ENCODE assay signal across 10 cellular contexts in genomic region chr3:109927161-109927560, GRCh38.
DNase-seq lines count a peak whose midpoint lies in the region; ATAC-seq, FAIRE-seq and TF ChIP-seq lines count a peak whose summit lies in the region.
"Had no signal": no experiment of that assay in that cellular context is flagged by ENCODE, and none has a peak within 500 bp of the region (broad histone marks: within the 10 kb centered on the region; RNA-seq: fewer than 3 reads in every experiment).

No MANE protein-coding gene starts in this region.

- H3K27ac ChIP-seq in HepG2 (ENCODE audit: extremely low read length, insufficient read depth, low read length), result no peak overlapping the region
- no peak overlapping the region for H3K27ac ChIP-seq in right lobe of liver
- peak overlapping the region; percentile 93 for H3K27ac ChIP-seq in PC-9
- H3K27ac ChIP-seq: ascending aorta had no signal

- ATAC-seq in HepG2, result no peak
- no peak for ATAC-seq in right lobe of liver
- ATAC-seq in GM18907 (IDR thresholded peaks at IDR 0.05; ENCODE audit: unreplicated experiment), result no peak
- no peak for ATAC-seq in GM21526 (IDR thresholded peaks at IDR 0.05; ENCODE audit: low FRiP score, unreplicated experiment)

- H3K79me2 ChIP-seq in HepG2 (ENCODE audit: insufficient read depth, low read length) (no peaks in the 10 kb centered on the region), PC-9 (ENCODE audit: low read depth) (no peaks in the 10 kb centered on the region)

- TF ChIP-seq CTCF in HepG2 (CRISPR knock-in tag; IDR thresholded peaks at IDR 0.05), result no peak
- no peak for TF ChIP-seq CTCF in right lobe of liver (IDR thresholded peaks at IDR 0.05)
- TF ChIP-seq CTCF in PC-9 (conservative IDR thresholded peaks at IDR 0.05), result no peak
- no peak for TF ChIP-seq CTCF in type B pancreatic cell (conservative IDR thresholded peaks at IDR 0.05)

- in situ Hi-C loops in HepG2 (cut with HindIII; ENCODE audit: extremely low pct_ligation_motif_present, low pct_unique_long_range_greater_than_20kb), result no loop called here

- no TSS peak for BruUV-seq in HepG2 (replicated peaks; lab: Mats Ljungman, UMichigan)
- no TSS peak for BruUV-seq in PC-9 (replicated peaks; lab: Mats Ljungman, UMichigan)

- no peaks in the 10 kb centered on the region for H3K27me3 Mint-ChIP-seq in type B pancreatic cell

- H3K9me3 Mint-ChIP-seq in type B pancreatic cell, result no peaks in the 10 kb centered on the region

- H3K36me3 Mint-ChIP-seq in type B pancreatic cell, result no peaks in the 10 kb centered on the region

- H3F3A ChIP-seq in PC-9 (ENCODE audit: insufficient read depth, low read depth), result peaks cover 9% of the 10 kb centered on the region

- TF ChIP-seq RAD21 in HepG2 (CRISPR knock-in tag; IDR thresholded peaks at IDR 0.05), result no peak

- no peak overlapping the region for H2AFZ ChIP-seq in HepG2 (ENCODE audit: low read length)
- H2AFZ ChIP-seq in PC-9, result peak overlapping the region; percentile 1; the same call in 1 of the 2 replicates

- intact Hi-C loops in HepG2 (cut with micrococcal nuclease; ENCODE audit: unreplicated experiment) (no loop called here), right lobe of liver (cut with DNase I) (no loop called here), PC-9 (cut with micrococcal nuclease; ENCODE audit: unreplicated experiment) (loop anchor here (5.0 to 10.0 kb wide), 4 partner anchors 120 to 1810 kb away; partner anchors contain the start of gene NECTIN3)

- H3K4me2 ChIP-seq in HepG2 (ENCODE audit: low read depth, low read length) (no peak overlapping the region), PC-9 (peak overlapping the region; percentile 30)

- no peak overlapping the region for H3K4me3 Mint-ChIP-seq in type B pancreatic cell

- no peaks in the 10 kb centered on the region for H3K9me2 ChIP-seq in PC-9 (ENCODE audit: insufficient read depth)

- H3K9me3 ChIP-seq in HepG2 (ENCODE audit: low read length) (no peaks in the 10 kb centered on the region), right lobe of liver (no peaks in the 10 kb centered on the region), PC-9 (ENCODE audit: insufficient read depth, low read depth) (peaks cover 24% of the 10 kb centered on the region)
- H3K9me3 ChIP-seq: ascending aorta had no signal

- TF ChIP-seq EP300 in HepG2 (IDR thresholded peaks at IDR 0.05; ENCODE audit: low read depth in 2 of 2, low read length in 2 of 2) (no peak), HepG2 (CRISPR knock-in tag; IDR thresholded peaks at IDR 0.05; ENCODE audit: borderline replicate concordance) (no peak)

- H3K4me1 ChIP-seq in HepG2 (ENCODE audit: insufficient read depth, low read length) (no peaks in the 10 kb centered on the region), right lobe of liver (no peaks in the 10 kb centered on the region), PC-9 (replicated peaks; ENCODE audit: insufficient read depth) (peaks cover 32% of the 10 kb centered on the region)
- H3K4me1 ChIP-seq: ascending aorta had no signal

- H3K4me1 Mint-ChIP-seq in type B pancreatic cell (ENCODE audit: unreplicated experiment), result peaks cover 13% of the 10 kb centered on the region

- DNase-seq in HepG2 (ENCODE audit: low spot score), result peak; percentile 40
- no peak for DNase-seq in right lobe of liver
- DNase-seq in PC-9, result peak; percentile 71 to 98
- DNase-seq in fibroblast of peridontal ligament (ENCODE audit: extremely low read depth), result peak; percentile 94
- DNase-seq in type B pancreatic cell (ENCODE audit: extremely low spot score, unreplicated experiment), result no peak
- DNase-seq in T-helper 9 cell, result no peak
- DNase-seq: MM.1S had no signal

- H3K36me3 ChIP-seq in HepG2 (replicated peaks in 1 of 2; ENCODE audit: control insufficient read depth in 1 of 2, insufficient read depth in 2 of 2, low read length in 2 of 2), result no peaks in the 10 kb centered on the region
- H3K36me3 ChIP-seq in right lobe of liver, result no peaks in the 10 kb centered on the region
- H3K36me3 ChIP-seq in PC-9 (ENCODE audit: low read depth), result no peaks in the 10 kb centered on the region
- H3K36me3 ChIP-seq: ascending aorta had no signal

- H3K9ac ChIP-seq in HepG2 (ENCODE audit: insufficient read depth, low read depth, low read length), result no peak overlapping the region

- peak overlapping the region; percentile 37 for H3K27ac Mint-ChIP-seq in type B pancreatic cell

- TF ChIP-seq POLR2A in HepG2 (IDR thresholded peaks at IDR 0.05; ENCODE audit: insufficient read depth in 1 of 2, low read depth in 2 of 2, low read length in 2 of 2) (no peak), right lobe of liver (IDR thresholded peaks at IDR 0.05) (no peak)

- WGBS in HepG2 (ENCODE audit: low lambda C conversion rate), result 7% methylated on average over 2 of the region's 2 CpGs
- 60% methylated on average over 1 of the region's 2 CpGs for WGBS in right lobe of liver (ENCODE audit: insufficient coverage, low coverage, low lambda C conversion rate, missing lambda C conversion rate)

- no peaks in the 10 kb centered on the region for H4K20me1 ChIP-seq in HepG2 (ENCODE audit: insufficient read depth, low read length)
- no peaks in the 10 kb centered on the region for H4K20me1 ChIP-seq in PC-9 (ENCODE audit: insufficient read depth)

- no peak for FAIRE-seq in HepG2 (lab: Jason Lieb, UNC)

- H3K27me3 ChIP-seq in HepG2 (ENCODE audit: control insufficient read depth in 1 of 2, insufficient read depth in 2 of 2, low read length in 2 of 2) (no peaks in the 10 kb centered on the region), right lobe of liver (no peaks in the 10 kb centered on the region), PC-9 (ENCODE audit: insufficient read depth, low read depth) (no peaks in the 10 kb centered on the region)
- H3K27me3 ChIP-seq: ascending aorta had no signal

- CTCF ChIA-PET in HepG2 (lab: Yijun Ruan, JAX; ENCODE audit: low intra/inter-chr PET ratio, low total read pairs) (no interaction called here), PC-9 (lab: Charles Lee) (no interaction called here)

- POLR2A ChIA-PET in HepG2 (lab: Yijun Ruan, JAX) (no interaction called here), PC-9 (lab: Charles Lee; ENCODE audit: unreplicated experiment) (no interaction called here)

- H3K4me3 ChIP-seq in HepG2 (replicated peaks in 1 of 3; ENCODE audit: insufficient read depth in 1 of 3, low read depth in 2 of 3, low read length in 3 of 3) (no peak overlapping the region), right lobe of liver (no peak overlapping the region), PC-9 (no peak overlapping the region)
- H3K4me3 ChIP-seq: ascending aorta had no signal

TF ChIP-seq in HepG2, 621 proteins besides CTCF, POLR2A, EP300 and RAD21 (continues in another document):
- TF ChIP-seq TFAP4 (IDR thresholded peaks at IDR 0.05; ENCODE audit: borderline replicate concordance, low read depth), result no peak
- no peak for TF ChIP-seq ELF4 (CRISPR knock-in tag; IDR thresholded peaks at IDR 0.05; ENCODE audit: borderline replicate concordance)
- no peak for TF ChIP-seq ATF6 (CRISPR knock-in tag; conservative IDR thresholded peaks at IDR 0.05)
- no peak for TF ChIP-seq EZH2 (conservative IDR thresholded peaks at IDR 0.05; ENCODE audit: low read depth, low read length)
- no peak for TF ChIP-seq POGK (CRISPR knock-in tag; conservative IDR thresholded peaks at IDR 0.05)
- TF ChIP-seq HIC2 (CRISPR knock-in tag; IDR thresholded peaks at IDR 0.05; ENCODE audit: low read depth), result no peak
- no peak for TF ChIP-seq NFE2 (CRISPR knock-in tag; IDR thresholded peaks at IDR 0.05)

Comparison
In these comparisons a context has a peak if more than half of its experiments do, and no peak if none do; other contexts are left out.
1. DNase-seq: peak in HepG2 (single experiment), PC-9 (2 of 2) and fibroblast of peridontal ligament (single experiment); none in right lobe of liver (0 of 3), type B pancreatic cell (single experiment) and T-helper 9 cell (single experiment).